24 cellular contexts compared by ENCODE assay signal in the genomic region with DNA sequence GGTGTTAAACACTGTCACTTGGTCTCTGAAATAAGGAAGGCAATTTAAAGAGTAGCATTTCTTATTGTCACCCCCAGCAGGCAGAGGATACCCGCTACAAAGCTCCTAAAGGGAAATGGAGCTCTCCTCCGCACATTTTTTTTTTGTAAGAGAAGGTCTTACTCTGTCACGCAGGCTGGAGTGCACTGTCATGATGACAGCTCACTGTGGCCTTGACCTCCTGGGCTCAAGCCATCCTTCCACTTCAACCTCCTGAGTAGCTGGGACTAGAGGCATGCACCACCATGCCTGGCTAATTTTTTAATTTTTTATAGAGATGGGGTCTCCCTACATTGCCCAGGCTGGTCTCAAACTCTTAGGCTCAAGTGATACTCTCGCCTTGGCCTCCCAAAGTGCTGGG.
"Had no signal": no experiment of that assay in that cellular context is flagged by ENCODE, and none has a peak within 500 bp of the region (broad histone marks: within the 10 kb centered on the region; RNA-seq: fewer than 3 reads in every experiment).

No MANE protein-coding gene starts in this region.

- FAIRE-seq: frontal cortex, kidney had no signal

- H3K27me3 Mint-ChIP-seq: activated CD4-positive, alpha-beta memory T cell treated with anti-CD3 and anti-CD28 coated beads for 36 hours; activated CD4-positive, alpha-beta T cell treated with anti-CD3 and anti-CD28 coated beads for 36 hours; activated naive CD8-positive, alpha-beta T cell treated with anti-CD3 and anti-CD28 coated beads, Interleukin-2, amount 50 U/mL, for 24 hours; brain; stimulated activated naive CD8-positive, alpha-beta T cell treated with anti-CD3 and anti-CD28 coated beads, Interleukin-15, Interleukin-2, amounts not matched to agents 100 ng/mL and 50 ng/mL, for 24 hours had no signal

- H3K4me3 Mint-ChIP-seq: activated CD4-positive, alpha-beta memory T cell treated with anti-CD3 and anti-CD28 coated beads for 36 hours; activated CD4-positive, alpha-beta T cell treated with anti-CD3 and anti-CD28 coated beads for 36 hours; activated naive CD8-positive, alpha-beta T cell treated with anti-CD3 and anti-CD28 coated beads, Interleukin-2, amount 50 U/mL, for 24 hours; brain; natural killer cell; stimulated activated naive CD8-positive, alpha-beta T cell treated with anti-CD3 and anti-CD28 coated beads, Interleukin-15, Interleukin-2, amounts not matched to agents 100 ng/mL and 50 ng/mL, for 24 hours; WTC11 had no signal

- H3K36me3 ChIP-seq: thyroid gland had no signal

- ATAC-seq: activated CD4-positive, alpha-beta T cell treated with anti-CD3 and anti-CD28 coated beads for 36 hours; activated naive CD8-positive, alpha-beta T cell treated with anti-CD3 and anti-CD28 coated beads, Interleukin-2, amount 50 U/mL, for 24 hours; left lung; natural killer cell; upper lobe of right lung; WTC11 had no signal

- DNase-seq: activated CD4-positive, alpha-beta memory T cell treated with anti-CD3 and anti-CD28 coated beads for 36 hours; activated CD4-positive, alpha-beta T cell treated with anti-CD3 and anti-CD28 coated beads for 36 hours; activated naive CD4-positive, alpha-beta T cell treated with anti-CD3 and anti-CD28 coated beads, Interleukin-2, amount 50 U/mL, for 16 hours; activated naive CD8-positive, alpha-beta T cell treated with anti-CD3 and anti-CD28 coated beads, Interleukin-2, amount 50 U/mL, for 24 hours; activated T-cell treated with anti-CD3 and anti-CD28 coated beads, Interleukin-2, amount 50 U/mL, for 48 hours; anterior cingulate cortex; central memory CD4-positive, alpha-beta T cell; head of caudate nucleus; kidney; left lung; midbrain; natural killer cell; retina; SK-N-SH; stimulated activated CD4-positive, alpha-beta T cell treated with anti-CD3 and anti-CD28 coated beads, Interleukin-1b, Interleukin-23, amount 100 ng/mL, for 48 hours; substantia nigra; thyroid gland; upper lobe of right lung had no signal

- H3K27ac Mint-ChIP-seq: activated CD4-positive, alpha-beta memory T cell treated with anti-CD3 and anti-CD28 coated beads for 36 hours; activated CD4-positive, alpha-beta T cell treated with anti-CD3 and anti-CD28 coated beads for 36 hours; activated naive CD8-positive, alpha-beta T cell treated with anti-CD3 and anti-CD28 coated beads, Interleukin-2, amount 50 U/mL, for 24 hours; brain; stimulated activated naive CD8-positive, alpha-beta T cell treated with anti-CD3 and anti-CD28 coated beads, Interleukin-15, Interleukin-2, amounts not matched to agents 100 ng/mL and 50 ng/mL, for 24 hours; WTC11 had no signal

- H3K4me3 ChIP-seq: esophagus muscularis mucosa, left lung, skin epidermis, thyroid gland, upper lobe of right lung had no signal

- H3K4me1 Mint-ChIP-seq: brain, WTC11 had no signal

- H3K9me3 Mint-ChIP-seq: activated CD4-positive, alpha-beta memory T cell treated with anti-CD3 and anti-CD28 coated beads for 36 hours; activated naive CD8-positive, alpha-beta T cell treated with anti-CD3 and anti-CD28 coated beads, Interleukin-2, amount 50 U/mL, for 24 hours; brain; natural killer cell; stimulated activated naive CD8-positive, alpha-beta T cell treated with anti-CD3 and anti-CD28 coated beads, Interleukin-15, Interleukin-2, amounts not matched to agents 100 ng/mL and 50 ng/mL, for 24 hours had no signal

- H3K4me1 ChIP-seq: left lung, thyroid gland, upper lobe of right lung had no signal

- H3K9me3 ChIP-seq: esophagus muscularis mucosa, left lung, SK-N-SH, thyroid gland, upper lobe of right lung had no signal

- H3K27ac ChIP-seq: esophagus muscularis mucosa, left lung, skin epidermis, thyroid gland, upper lobe of right lung had no signal

- H3K36me3 Mint-ChIP-seq: natural killer cell had no signal

- H3K27me3 ChIP-seq: esophagus muscularis mucosa, left lung, thyroid gland, upper lobe of right lung had no signal
